ENCODE assay signal across 1 cellular context in the genomic region with DNA sequence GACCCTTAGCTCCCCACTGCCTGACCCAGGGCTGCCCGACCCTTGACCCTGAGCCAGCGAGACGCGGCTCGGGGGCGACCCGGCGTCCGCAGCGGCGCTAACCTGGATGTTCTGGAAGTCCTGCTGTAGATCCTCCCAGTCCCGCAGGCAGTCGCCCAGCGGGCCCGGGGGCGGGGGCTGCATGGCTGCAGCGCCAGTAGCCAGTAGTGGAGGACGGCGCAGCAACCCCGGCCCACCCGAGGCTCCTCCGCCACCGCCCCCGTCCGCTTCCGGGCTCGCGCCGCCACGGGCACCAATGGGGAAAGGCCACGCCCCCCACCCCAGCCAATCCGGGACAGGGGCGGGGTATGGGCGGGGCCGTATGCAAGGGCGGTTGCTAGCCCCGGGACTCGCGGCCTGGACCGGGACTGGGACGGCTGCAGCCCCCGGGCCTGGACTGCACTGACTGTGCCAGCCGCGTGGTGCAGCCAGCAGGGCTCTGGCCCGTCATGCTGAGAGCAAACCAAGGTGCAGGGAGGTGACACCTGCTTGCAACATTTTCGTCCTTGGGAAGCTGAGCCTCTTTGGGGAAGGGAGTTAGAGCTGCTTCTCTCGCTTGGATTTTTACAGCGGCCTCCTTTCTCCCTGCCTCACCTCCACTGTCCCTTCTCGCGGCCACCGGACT.
TF ChIP-seq lines count a peak whose summit lies in the region.

A gene (minus strand): TSS at position 208 of the 664 bp plus-strand sequence. CDS start 25 bp downstream, at position 183.

TF ChIP-seq in HepG2, 621 proteins besides CTCF, POLR2A, EP300 and RAD21 (continued from another document and continues in another):
- TF ChIP-seq, protein P1, sequence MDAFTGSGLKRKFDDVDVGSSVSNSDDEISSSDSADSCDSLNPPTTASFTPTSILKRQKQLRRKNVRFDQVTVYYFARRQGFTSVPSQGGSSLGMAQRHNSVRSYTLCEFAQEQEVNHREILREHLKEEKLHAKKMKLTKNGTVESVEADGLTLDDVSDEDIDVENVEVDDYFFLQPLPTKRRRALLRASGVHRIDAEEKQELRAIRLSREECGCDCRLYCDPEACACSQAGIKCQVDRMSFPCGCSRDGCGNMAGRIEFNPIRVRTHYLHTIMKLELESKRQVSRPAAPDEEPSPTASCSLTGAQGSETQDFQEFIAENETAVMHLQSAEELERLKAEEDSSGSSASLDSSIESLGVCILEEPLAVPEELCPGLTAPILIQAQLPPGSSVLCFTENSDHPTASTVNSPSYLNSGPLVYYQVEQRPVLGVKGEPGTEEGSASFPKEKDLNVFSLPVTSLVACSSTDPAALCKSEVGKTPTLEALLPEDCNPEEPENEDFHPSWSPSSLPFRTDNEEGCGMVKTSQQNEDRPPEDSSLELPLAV (CRISPR knock-in tag; conservative IDR thresholded peaks at IDR 0.05; ENCODE audit: low read depth), result no peak
- TF ChIP-seq HES4 (CRISPR knock-in tag; IDR thresholded peaks at IDR 0.05; ENCODE audit: borderline replicate concordance), result peak; percentile 70; the same call in 1 of the 2 replicates
- TF ChIP-seq, protein P2, sequence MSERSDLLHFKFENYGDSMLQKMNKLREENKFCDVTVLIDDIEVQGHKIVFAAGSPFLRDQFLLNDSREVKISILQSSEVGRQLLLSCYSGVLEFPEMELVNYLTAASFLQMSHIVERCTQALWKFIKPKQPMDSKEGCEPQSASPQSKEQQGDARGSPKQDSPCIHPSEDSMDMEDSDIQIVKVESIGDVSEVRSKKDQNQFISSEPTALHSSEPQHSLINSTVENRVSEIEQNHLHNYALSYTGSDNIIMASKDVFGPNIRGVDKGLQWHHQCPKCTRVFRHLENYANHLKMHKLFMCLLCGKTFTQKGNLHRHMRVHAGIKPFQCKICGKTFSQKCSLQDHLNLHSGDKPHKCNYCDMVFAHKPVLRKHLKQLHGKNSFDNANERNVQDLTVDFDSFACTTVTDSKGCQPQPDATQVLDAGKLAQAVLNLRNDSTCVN (CRISPR knock-in tag; IDR thresholded peaks at IDR 0.05; ENCODE audit: borderline replicate concordance), result peak; percentile 19; the same call in 1 of the 2 replicates
- TF ChIP-seq REXO4 (CRISPR knock-in tag; IDR thresholded peaks at IDR 0.05; ENCODE audit: borderline replicate concordance), result no peak
- TF ChIP-seq ZNF20 (CRISPR knock-in tag; IDR thresholded peaks at IDR 0.05), result 0 out of 2 replicates have a peak, but pooled peaks have one; percentile 69
- TF ChIP-seq MIER3 (CRISPR knock-in tag; IDR thresholded peaks at IDR 0.05; ENCODE audit: borderline replicate concordance), result peak; percentile 69; the same call in 1 of the 2 replicates
- TF ChIP-seq ZNF431 (CRISPR knock-in tag; IDR thresholded peaks at IDR 0.05; ENCODE audit: borderline replicate concordance, low read depth), result no peak
- TF ChIP-seq FOXC1 (CRISPR knock-in tag; IDR thresholded peaks at IDR 0.05; ENCODE audit: borderline replicate concordance), result peak; percentile 77
- TF ChIP-seq HNF4A (CRISPR knock-in tag; IDR thresholded peaks at IDR 0.05), result peak; percentile 69
- TF ChIP-seq, protein P3, sequence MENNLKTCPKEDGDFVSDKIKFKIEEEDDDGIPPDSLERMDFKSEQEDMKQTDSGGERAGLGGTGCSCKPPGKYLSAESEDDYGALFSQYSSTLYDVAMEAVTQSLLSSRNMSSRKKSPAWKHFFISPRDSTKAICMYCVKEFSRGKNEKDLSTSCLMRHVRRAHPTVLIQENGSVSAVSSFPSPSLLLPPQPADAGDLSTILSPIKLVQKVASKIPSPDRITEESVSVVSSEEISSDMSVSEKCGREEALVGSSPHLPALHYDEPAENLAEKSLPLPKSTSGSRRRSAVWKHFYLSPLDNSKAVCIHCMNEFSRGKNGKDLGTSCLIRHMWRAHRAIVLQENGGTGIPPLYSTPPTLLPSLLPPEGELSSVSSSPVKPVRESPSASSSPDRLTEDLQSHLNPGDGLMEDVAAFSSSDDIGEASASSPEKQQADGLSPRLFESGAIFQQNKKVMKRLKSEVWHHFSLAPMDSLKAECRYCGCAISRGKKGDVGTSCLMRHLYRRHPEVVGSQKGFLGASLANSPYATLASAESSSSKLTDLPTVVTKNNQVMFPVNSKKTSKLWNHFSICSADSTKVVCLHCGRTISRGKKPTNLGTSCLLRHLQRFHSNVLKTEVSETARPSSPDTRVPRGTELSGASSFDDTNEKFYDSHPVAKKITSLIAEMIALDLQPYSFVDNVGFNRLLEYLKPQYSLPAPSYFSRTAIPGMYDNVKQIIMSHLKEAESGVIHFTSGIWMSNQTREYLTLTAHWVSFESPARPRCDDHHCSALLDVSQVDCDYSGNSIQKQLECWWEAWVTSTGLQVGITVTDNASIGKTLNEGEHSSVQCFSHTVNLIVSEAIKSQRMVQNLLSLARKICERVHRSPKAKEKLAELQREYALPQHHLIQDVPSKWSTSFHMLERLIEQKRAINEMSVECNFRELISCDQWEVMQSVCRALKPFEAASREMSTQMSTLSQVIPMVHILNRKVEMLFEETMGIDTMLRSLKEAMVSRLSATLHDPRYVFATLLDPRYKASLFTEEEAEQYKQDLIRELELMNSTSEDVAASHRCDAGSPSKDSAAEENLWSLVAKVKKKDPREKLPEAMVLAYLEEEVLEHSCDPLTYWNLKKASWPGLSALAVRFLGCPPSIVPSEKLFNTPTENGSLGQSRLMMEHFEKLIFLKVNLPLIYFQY (CRISPR knock-in tag; IDR thresholded peaks at IDR 0.05; ENCODE audit: borderline replicate concordance), result peak; percentile 90
- TF ChIP-seq SIX1 (CRISPR knock-in tag; IDR thresholded peaks at IDR 0.05; ENCODE audit: borderline replicate concordance), result no peak
- no peak for TF ChIP-seq SCMH1 (CRISPR knock-in tag; IDR thresholded peaks at IDR 0.05; ENCODE audit: borderline replicate concordance)
- no peak for TF ChIP-seq NFE2 (CRISPR knock-in tag; IDR thresholded peaks at IDR 0.05)
- TF ChIP-seq PPARG (CRISPR knock-in tag; conservative IDR thresholded peaks at IDR 0.05), result no peak
- TF ChIP-seq ZNF510 (CRISPR knock-in tag; IDR thresholded peaks at IDR 0.05; ENCODE audit: low read depth), result 0 out of 2 replicates have a peak, but pooled peaks have one; percentile 52
- no peak for TF ChIP-seq BCL6 (CRISPR knock-in tag; IDR thresholded peaks at IDR 0.05)
- no peak for TF ChIP-seq ZNF343 (CRISPR knock-in tag; IDR thresholded peaks at IDR 0.05)
- TF ChIP-seq NCOA2 (CRISPR knock-in tag; IDR thresholded peaks at IDR 0.05), result peak; percentile 68; the same call in 1 of the 2 replicates
- TF ChIP-seq HNRNPH1 (optimal IDR thresholded peaks at IDR 0.05; ENCODE audit: low read depth, low read length), result no peak
- peak; percentile 88 for TF ChIP-seq TAF1 (CRISPR knock-in tag; IDR thresholded peaks at IDR 0.05)
- TF ChIP-seq, protein P4, sequence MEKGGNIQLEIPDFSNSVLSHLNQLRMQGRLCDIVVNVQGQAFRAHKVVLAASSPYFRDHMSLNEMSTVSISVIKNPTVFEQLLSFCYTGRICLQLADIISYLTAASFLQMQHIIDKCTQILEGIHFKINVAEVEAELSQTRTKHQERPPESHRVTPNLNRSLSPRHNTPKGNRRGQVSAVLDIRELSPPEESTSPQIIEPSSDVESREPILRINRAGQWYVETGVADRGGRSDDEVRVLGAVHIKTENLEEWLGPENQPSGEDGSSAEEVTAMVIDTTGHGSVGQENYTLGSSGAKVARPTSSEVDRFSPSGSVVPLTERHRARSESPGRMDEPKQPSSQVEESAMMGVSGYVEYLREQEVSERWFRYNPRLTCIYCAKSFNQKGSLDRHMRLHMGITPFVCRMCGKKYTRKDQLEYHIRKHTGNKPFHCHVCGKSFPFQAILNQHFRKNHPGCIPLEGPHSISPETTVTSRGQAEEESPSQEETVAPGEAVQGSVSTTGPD (CRISPR knock-in tag; IDR thresholded peaks at IDR 0.05), result no peak
- TF ChIP-seq XBP1 (CRISPR knock-in tag; IDR thresholded peaks at IDR 0.05), result no peak
- TF ChIP-seq SKI (IDR thresholded peaks at IDR 0.05; ENCODE audit: partially characterized antibody), result no peak
- TF ChIP-seq NR2F1 (CRISPR knock-in tag; IDR thresholded peaks at IDR 0.05), result peak; percentile 43 to 82; a peak in 3 of 4 replicates
- no peak for TF ChIP-seq TBL1XR1 (IDR thresholded peaks at IDR 0.05; ENCODE audit: borderline replicate concordance, low read length, partially characterized antibody)
- TF ChIP-seq, protein P5, sequence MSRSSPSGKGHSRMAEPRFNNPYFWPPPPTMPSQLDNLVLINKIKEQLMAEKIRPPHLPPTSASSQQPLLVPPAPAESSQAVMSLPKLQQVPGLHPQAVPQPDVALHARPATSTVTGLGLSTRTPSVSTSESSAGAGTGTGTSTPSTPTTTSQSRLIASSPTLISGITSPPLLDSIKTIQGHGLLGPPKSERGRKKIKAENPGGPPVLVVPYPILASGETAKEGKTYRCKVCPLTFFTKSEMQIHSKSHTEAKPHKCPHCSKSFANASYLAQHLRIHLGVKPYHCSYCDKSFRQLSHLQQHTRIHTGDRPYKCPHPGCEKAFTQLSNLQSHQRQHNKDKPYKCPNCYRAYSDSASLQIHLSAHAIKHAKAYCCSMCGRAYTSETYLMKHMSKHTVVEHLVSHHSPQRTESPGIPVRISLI (CRISPR knock-in tag; IDR thresholded peaks at IDR 0.05; ENCODE audit: borderline replicate concordance), result no peak
- TF ChIP-seq, protein P6, sequence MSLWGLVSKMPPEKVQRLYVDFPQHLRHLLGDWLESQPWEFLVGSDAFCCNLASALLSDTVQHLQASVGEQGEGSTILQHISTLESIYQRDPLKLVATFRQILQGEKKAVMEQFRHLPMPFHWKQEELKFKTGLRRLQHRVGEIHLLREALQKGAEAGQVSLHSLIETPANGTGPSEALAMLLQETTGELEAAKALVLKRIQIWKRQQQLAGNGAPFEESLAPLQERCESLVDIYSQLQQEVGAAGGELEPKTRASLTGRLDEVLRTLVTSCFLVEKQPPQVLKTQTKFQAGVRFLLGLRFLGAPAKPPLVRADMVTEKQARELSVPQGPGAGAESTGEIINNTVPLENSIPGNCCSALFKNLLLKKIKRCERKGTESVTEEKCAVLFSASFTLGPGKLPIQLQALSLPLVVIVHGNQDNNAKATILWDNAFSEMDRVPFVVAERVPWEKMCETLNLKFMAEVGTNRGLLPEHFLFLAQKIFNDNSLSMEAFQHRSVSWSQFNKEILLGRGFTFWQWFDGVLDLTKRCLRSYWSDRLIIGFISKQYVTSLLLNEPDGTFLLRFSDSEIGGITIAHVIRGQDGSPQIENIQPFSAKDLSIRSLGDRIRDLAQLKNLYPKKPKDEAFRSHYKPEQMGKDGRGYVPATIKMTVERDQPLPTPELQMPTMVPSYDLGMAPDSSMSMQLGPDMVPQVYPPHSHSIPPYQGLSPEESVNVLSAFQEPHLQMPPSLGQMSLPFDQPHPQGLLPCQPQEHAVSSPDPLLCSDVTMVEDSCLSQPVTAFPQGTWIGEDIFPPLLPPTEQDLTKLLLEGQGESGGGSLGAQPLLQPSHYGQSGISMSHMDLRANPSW (CRISPR knock-in tag; IDR thresholded peaks at IDR 0.05; ENCODE audit: borderline replicate concordance), result no peak
- no peak; the same call in 1 of the 2 replicates for TF ChIP-seq ZNF230 (CRISPR knock-in tag; IDR thresholded peaks at IDR 0.05)
- TF ChIP-seq KDM1A (CRISPR knock-in tag; IDR thresholded peaks at IDR 0.05), result peak; percentile 83
- 0 out of 2 replicates have a peak, but pooled peaks have one; percentile 18 for TF ChIP-seq RNF2 (conservative IDR thresholded peaks at IDR 0.05; ENCODE audit: low read depth)
- TF ChIP-seq, protein P7, sequence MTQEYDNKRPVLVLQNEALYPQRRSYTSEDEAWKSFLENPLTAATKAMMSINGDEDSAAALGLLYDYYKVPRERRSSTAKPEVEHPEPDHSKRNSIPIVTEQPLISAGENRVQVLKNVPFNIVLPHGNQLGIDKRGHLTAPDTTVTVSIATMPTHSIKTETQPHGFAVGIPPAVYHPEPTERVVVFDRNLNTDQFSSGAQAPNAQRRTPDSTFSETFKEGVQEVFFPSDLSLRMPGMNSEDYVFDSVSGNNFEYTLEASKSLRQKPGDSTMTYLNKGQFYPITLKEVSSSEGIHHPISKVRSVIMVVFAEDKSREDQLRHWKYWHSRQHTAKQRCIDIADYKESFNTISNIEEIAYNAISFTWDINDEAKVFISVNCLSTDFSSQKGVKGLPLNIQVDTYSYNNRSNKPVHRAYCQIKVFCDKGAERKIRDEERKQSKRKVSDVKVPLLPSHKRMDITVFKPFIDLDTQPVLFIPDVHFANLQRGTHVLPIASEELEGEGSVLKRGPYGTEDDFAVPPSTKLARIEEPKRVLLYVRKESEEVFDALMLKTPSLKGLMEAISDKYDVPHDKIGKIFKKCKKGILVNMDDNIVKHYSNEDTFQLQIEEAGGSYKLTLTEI (CRISPR knock-in tag; conservative IDR thresholded peaks at IDR 0.05), result no peak
- no peak for TF ChIP-seq ZNF569 (CRISPR knock-in tag; IDR thresholded peaks at IDR 0.05; ENCODE audit: borderline replicate concordance)
- TF ChIP-seq ZNF207 (IDR thresholded peaks at IDR 0.05; ENCODE audit: borderline replicate concordance), result no peak
- TF ChIP-seq NFIB (CRISPR knock-in tag; IDR thresholded peaks at IDR 0.05; ENCODE audit: borderline replicate concordance), result no peak
- no peak for TF ChIP-seq ZNF577 (CRISPR knock-in tag; IDR thresholded peaks at IDR 0.05; ENCODE audit: borderline replicate concordance, low read depth)
- TF ChIP-seq, protein P8, sequence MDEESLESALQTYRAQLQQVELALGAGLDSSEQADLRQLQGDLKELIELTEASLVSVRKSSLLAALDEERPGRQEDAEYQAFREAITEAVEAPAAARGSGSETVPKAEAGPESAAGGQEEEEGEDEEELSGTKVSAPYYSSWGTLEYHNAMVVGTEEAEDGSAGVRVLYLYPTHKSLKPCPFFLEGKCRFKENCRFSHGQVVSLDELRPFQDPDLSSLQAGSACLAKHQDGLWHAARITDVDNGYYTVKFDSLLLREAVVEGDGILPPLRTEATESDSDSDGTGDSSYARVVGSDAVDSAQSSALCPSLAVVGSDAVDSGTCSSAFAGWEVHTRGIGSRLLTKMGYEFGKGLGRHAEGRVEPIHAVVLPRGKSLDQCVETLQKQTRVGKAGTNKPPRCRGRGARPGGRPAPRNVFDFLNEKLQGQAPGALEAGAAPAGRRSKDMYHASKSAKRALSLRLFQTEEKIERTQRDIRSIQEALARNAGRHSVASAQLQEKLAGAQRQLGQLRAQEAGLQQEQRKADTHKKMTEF (CRISPR knock-in tag; IDR thresholded peaks at IDR 0.05), result peak; percentile 83
